1 cellular context compared by ENCODE assay signal in the genomic region with DNA sequence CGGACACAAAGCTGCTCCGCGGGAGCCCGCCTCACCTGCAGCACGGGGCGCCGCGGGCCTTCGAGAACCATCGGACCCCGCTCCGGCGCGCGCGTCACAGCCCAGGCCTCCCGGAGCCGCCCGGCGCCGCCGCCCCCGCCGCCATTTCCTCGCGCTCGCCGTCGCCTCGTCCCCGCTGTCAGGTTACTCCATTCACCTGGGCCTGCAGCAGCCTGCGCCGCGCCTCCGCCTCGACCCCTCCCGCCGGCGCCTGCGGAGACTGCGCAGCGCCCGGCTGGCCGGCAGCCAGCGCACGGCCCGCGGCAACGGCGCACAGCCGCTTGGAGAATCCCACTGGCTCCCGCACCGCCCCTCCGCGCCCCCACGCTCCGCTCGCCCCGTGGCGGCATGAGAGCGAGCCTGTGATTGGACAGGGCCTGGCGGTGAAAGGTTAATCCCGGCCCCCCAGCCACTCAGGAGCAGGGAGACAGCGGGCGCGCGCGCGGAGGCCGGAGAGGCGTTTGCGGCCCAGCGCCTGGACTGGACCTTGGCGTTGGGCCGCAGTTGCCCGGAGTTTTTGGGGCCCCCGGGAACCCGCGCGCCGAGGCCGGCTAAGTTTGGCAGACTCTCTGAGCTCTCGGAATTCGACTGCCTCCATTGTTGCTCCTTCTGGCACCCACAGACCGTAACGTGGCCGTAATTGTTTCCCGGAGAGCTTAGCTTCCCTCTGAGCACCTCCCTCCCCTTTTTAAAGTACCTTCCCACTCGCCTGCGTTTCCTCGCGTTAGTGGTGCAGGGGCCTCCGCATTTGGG.
TF ChIP-seq lines count a peak whose summit lies in the region.

DICER1 (minus strand) TSS at position 335 of the 792 bp plus-strand sequence. CDS start 24,071 bp downstream, outside the sequence.

TF ChIP-seq in GM12878, 131 proteins besides CTCF, POLR2A, EP300 and RAD21 (continued from another document and continues in another):
- TF ChIP-seq ZBTB11 (CRISPR knock-in tag; IDR thresholded peaks at IDR 0.05) (no peak), RBBP5 (conservative IDR thresholded peaks at IDR 0.05) (0 out of 2 replicates have a peak, but pooled peaks have one; percentile 35), TAF1 (IDR thresholded peaks at IDR 0.05; ENCODE audit: borderline replicate concordance, low read depth, low read length) (peak; percentile 16; the same call in 1 of the 2 replicates), POLR2AphosphoS2 (IDR thresholded peaks at IDR 0.05; ENCODE audit: low read depth, low read length) (no peak), NRF1 (conservative IDR thresholded peaks at IDR 0.05; ENCODE audit: low read depth, low read length) (no peak), TCF12 (IDR thresholded peaks at IDR 0.05; ENCODE audit: low read depth, low read length) (no peak), HDAC6 (IDR thresholded peaks at IDR 0.05; ENCODE audit: unreplicated experiment) (no peak), YY1 (IDR thresholded peaks at IDR 0.05; ENCODE audit: low read depth, low read length) (peak; percentile 90), GATAD2B (conservative IDR thresholded peaks at IDR 0.05; ENCODE audit: low read depth) (peak; percentile 60), FOS (IDR thresholded peaks at IDR 0.05; ENCODE audit: borderline replicate concordance, extremely low read depth, insufficient read length) (no peak), CHD4 (IDR thresholded peaks at IDR 0.05) (no peak), BACH1 (IDR thresholded peaks at IDR 0.05; ENCODE audit: borderline replicate concordance) (0 out of 2 replicates have a peak, but pooled peaks have one; percentile 27), DPF2 (IDR thresholded peaks at IDR 0.05) (peak; percentile 82), KAT2A (conservative IDR thresholded peaks at IDR 0.05; ENCODE audit: control insufficient read depth, low read depth, low read length) (no peak), JUNB (IDR thresholded peaks at IDR 0.05) (no peak), SUPT20H (IDR thresholded peaks at IDR 0.05; ENCODE audit: borderline replicate concordance, control insufficient read depth, low read depth, low read length) (no peak), BHLHE40 (IDR thresholded peaks at IDR 0.05; ENCODE audit: borderline replicate concordance in 1 of 2, low read depth in 2 of 2, low read length in 1 of 2) (peak; percentile 7 to 57; a peak in 3 of 4 replicates), IKZF1 (conservative IDR thresholded peaks at IDR 0.05) (peak; percentile 95), NR2F1 (conservative IDR thresholded peaks at IDR 0.05) (peak; percentile 78), HCFC1 (IDR thresholded peaks at IDR 0.05; ENCODE audit: low read length) (no peak; the same call in 1 of the 2 replicates), HDGF (IDR thresholded peaks at IDR 0.05) (0 out of 2 replicates have a peak, but pooled peaks have one; percentile 75), SIN3A (IDR thresholded peaks at IDR 0.05; ENCODE audit: low read depth, low read length) (no peak), RB1 (IDR thresholded peaks at IDR 0.05; ENCODE audit: borderline replicate concordance) (peak; percentile 49; the same call in 1 of the 2 replicates), BCL11A (IDR thresholded peaks at IDR 0.05; ENCODE audit: low read depth, low read length) (no peak), CREM (IDR thresholded peaks at IDR 0.05; ENCODE audit: low read depth) (peak; percentile 18), MYB (IDR thresholded peaks at IDR 0.05; ENCODE audit: borderline replicate concordance, low read depth, low read length) (no peak), ZNF384 (IDR thresholded peaks at IDR 0.05; ENCODE audit: borderline replicate concordance, low read depth, low read length) (no peak), RELA (IDR thresholded peaks at IDR 0.05; ENCODE audit: borderline replicate concordance, partially characterized antibody) (peak; percentile 48), ZSCAN29 (IDR thresholded peaks at IDR 0.05) (peak; percentile 58; the same call in 1 of the 2 replicates), IRF4 (IDR thresholded peaks at IDR 0.05; ENCODE audit: low read depth, low read length) (no peak), ZNF217 (IDR thresholded peaks at IDR 0.05) (peak; percentile 99), TCF3 (IDR thresholded peaks at IDR 0.05; ENCODE audit: borderline replicate concordance, insufficient read depth, low read depth, low read length) (no peak), IKZF2 (IDR thresholded peaks at IDR 0.05) (peak; percentile 57 to 69), ASH2L (IDR thresholded peaks at IDR 0.05; ENCODE audit: borderline replicate concordance, low read depth) (peak; percentile 80), CHD1 (IDR thresholded peaks at IDR 0.05; ENCODE audit: low read depth, low read length) (0 out of 2 replicates have a peak, but pooled peaks have one; percentile 6), NR2C1 (IDR thresholded peaks at IDR 0.05) (peak; percentile 97), EGR1 (IDR thresholded peaks at IDR 0.05; ENCODE audit: borderline replicate concordance in 1 of 2, low read depth in 2 of 2, low read length in 2 of 2) (peak; percentile 85 to 94), ZNF207 (IDR thresholded peaks at IDR 0.05; ENCODE audit: borderline replicate concordance) (peak; percentile 73), NFIC (IDR thresholded peaks at IDR 0.05; ENCODE audit: low read depth, low read length) (no peak), BRCA1 (IDR thresholded peaks at IDR 0.05; ENCODE audit: low read depth, low read length) (no peak), SP1 (IDR thresholded peaks at IDR 0.05; ENCODE audit: low read depth, low read length) (peak; percentile 91), HDAC2 (IDR thresholded peaks at IDR 0.05) (no peak)
- TF ChIP-seq, protein P1, sequence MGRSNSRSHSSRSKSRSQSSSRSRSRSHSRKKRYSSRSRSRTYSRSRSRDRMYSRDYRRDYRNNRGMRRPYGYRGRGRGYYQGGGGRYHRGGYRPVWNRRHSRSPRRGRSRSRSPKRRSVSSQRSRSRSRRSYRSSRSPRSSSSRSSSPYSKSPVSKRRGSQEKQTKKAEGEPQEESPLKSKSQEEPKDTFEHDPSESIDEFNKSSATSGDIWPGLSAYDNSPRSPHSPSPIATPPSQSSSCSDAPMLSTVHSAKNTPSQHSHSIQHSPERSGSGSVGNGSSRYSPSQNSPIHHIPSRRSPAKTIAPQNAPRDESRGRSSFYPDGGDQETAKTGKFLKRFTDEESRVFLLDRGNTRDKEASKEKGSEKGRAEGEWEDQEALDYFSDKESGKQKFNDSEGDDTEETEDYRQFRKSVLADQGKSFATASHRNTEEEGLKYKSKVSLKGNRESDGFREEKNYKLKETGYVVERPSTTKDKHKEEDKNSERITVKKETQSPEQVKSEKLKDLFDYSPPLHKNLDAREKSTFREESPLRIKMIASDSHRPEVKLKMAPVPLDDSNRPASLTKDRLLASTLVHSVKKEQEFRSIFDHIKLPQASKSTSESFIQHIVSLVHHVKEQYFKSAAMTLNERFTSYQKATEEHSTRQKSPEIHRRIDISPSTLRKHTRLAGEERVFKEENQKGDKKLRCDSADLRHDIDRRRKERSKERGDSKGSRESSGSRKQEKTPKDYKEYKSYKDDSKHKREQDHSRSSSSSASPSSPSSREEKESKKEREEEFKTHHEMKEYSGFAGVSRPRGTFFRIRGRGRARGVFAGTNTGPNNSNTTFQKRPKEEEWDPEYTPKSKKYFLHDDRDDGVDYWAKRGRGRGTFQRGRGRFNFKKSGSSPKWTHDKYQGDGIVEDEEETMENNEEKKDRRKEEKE (IDR thresholded peaks at IDR 0.05), result no peak
- TF ChIP-seq, protein P2, sequence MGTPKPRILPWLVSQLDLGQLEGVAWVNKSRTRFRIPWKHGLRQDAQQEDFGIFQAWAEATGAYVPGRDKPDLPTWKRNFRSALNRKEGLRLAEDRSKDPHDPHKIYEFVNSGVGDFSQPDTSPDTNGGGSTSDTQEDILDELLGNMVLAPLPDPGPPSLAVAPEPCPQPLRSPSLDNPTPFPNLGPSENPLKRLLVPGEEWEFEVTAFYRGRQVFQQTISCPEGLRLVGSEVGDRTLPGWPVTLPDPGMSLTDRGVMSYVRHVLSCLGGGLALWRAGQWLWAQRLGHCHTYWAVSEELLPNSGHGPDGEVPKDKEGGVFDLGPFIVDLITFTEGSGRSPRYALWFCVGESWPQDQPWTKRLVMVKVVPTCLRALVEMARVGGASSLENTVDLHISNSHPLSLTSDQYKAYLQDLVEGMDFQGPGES (IDR thresholded peaks at IDR 0.05), result peak; percentile 70; the same call in 1 of the 2 replicates
- TF ChIP-seq, protein P3, sequence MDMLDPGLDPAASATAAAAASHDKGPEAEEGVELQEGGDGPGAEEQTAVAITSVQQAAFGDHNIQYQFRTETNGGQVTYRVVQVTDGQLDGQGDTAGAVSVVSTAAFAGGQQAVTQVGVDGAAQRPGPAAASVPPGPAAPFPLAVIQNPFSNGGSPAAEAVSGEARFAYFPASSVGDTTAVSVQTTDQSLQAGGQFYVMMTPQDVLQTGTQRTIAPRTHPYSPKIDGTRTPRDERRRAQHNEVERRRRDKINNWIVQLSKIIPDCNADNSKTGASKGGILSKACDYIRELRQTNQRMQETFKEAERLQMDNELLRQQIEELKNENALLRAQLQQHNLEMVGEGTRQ (IDR thresholded peaks at IDR 0.05; ENCODE audit: borderline replicate concordance, low read depth, low read length), result no peak
- TF ChIP-seq, protein P4, sequence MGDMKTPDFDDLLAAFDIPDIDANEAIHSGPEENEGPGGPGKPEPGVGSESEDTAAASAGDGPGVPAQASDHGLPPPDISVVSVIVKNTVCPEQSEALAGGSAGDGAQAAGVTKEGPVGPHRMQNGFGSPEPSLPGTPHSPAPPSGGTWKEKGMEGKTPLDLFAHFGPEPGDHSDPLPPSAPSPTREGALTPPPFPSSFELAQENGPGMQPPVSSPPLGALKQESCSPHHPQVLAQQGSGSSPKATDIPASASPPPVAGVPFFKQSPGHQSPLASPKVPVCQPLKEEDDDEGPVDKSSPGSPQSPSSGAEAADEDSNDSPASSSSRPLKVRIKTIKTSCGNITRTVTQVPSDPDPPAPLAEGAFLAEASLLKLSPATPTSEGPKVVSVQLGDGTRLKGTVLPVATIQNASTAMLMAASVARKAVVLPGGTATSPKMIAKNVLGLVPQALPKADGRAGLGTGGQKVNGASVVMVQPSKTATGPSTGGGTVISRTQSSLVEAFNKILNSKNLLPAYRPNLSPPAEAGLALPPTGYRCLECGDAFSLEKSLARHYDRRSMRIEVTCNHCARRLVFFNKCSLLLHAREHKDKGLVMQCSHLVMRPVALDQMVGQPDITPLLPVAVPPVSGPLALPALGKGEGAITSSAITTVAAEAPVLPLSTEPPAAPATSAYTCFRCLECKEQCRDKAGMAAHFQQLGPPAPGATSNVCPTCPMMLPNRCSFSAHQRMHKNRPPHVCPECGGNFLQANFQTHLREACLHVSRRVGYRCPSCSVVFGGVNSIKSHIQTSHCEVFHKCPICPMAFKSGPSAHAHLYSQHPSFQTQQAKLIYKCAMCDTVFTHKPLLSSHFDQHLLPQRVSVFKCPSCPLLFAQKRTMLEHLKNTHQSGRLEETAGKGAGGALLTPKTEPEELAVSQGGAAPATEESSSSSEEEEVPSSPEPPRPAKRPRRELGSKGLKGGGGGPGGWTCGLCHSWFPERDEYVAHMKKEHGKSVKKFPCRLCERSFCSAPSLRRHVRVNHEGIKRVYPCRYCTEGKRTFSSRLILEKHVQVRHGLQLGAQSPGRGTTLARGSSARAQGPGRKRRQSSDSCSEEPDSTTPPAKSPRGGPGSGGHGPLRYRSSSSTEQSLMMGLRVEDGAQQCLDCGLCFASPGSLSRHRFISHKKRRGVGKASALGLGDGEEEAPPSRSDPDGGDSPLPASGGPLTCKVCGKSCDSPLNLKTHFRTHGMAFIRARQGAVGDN (IDR thresholded peaks at IDR 0.05), result peak; percentile 59
- TF ChIP-seq, protein P5, sequence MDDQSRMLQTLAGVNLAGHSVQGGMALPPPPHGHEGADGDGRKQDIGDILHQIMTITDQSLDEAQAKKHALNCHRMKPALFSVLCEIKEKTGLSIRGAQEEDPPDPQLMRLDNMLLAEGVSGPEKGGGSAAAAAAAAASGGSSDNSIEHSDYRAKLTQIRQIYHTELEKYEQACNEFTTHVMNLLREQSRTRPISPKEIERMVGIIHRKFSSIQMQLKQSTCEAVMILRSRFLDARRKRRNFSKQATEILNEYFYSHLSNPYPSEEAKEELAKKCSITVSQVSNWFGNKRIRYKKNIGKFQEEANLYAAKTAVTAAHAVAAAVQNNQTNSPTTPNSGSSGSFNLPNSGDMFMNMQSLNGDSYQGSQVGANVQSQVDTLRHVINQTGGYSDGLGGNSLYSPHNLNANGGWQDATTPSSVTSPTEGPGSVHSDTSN (IDR thresholded peaks at IDR 0.05; ENCODE audit: insufficient replicate concordance, low read depth, low read length), result no peak
- TF ChIP-seq, protein P6, sequence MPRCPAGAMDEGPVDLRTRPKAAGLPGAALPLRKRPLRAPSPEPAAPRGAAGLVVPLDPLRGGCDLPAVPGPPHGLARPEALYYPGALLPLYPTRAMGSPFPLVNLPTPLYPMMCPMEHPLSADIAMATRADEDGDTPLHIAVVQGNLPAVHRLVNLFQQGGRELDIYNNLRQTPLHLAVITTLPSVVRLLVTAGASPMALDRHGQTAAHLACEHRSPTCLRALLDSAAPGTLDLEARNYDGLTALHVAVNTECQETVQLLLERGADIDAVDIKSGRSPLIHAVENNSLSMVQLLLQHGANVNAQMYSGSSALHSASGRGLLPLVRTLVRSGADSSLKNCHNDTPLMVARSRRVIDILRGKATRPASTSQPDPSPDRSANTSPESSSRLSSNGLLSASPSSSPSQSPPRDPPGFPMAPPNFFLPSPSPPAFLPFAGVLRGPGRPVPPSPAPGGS (IDR thresholded peaks at IDR 0.05; ENCODE audit: borderline replicate concordance, insufficient read depth, low read depth, low read length, poor library complexity, severe bottlenecking), result no peak
